In genomic region chr14:81613341-81614045, GRCh38 we compare ENCODE assay signal across 23 cellular contexts.
"Had no signal": no experiment of that assay in that cellular context is flagged by ENCODE, and none has a peak within 500 bp of the region (broad histone marks: within the 10 kb centered on the region; RNA-seq: fewer than 3 reads in every experiment).

No MANE protein-coding gene starts in this region.

- H3K27ac ChIP-seq: RWPE1 had no signal

- H3K4me3 Mint-ChIP-seq: T-cell; T-helper 1 cell treated with Interleukin-12 subunit alpha and Interleukin-12 subunit beta and Interleukin-4 antibody, amounts not matched to agents 30 μg/mL and 1 μg/mL, for 36 hours had no signal

- DNase-seq: IMR-90, Karpas-422, KG1, MV-4-11, NCI-H1048, NCI-H1105, NCI-H1417, NCI-H1436 treated with DMSO at 0.1 percent for 48 hours, NCI-H1694, NCI-H187 treated with DMSO at 0.1 percent for 48 hours, NCI-H2081, NCI-H2107, NCI-H2227 treated with DMSO at 0.1 percent for 48 hours, NCI-H524, NCI-H526 treated with DMSO at 0.1 percent for 48 hours, NCI-H748 treated with DMSO at 0.1 percent for 48 hours, SHP77, SK-N-SH, SW 1271, T-cell had no signal

- FAIRE-seq: HepG2 had no signal

- H3K9me3 ChIP-seq: SK-N-SH had no signal

- H3K9ac ChIP-seq: SK-N-SH had no signal

- H3K9me3 Mint-ChIP-seq: T-helper 1 cell treated with Interleukin-12 subunit alpha and Interleukin-12 subunit beta and Interleukin-4 antibody, amounts not matched to agents 30 μg/mL and 1 μg/mL, for 36 hours had no signal

- ATAC-seq: HepG2, T-cell had no signal

- H3K4me1 Mint-ChIP-seq: T-cell had no signal

- H3K36me3 Mint-ChIP-seq: T-cell had no signal

- H3K27ac Mint-ChIP-seq: T-cell; T-helper 1 cell treated with Interleukin-12 subunit alpha and Interleukin-12 subunit beta and Interleukin-4 antibody, amounts not matched to agents 30 μg/mL and 1 μg/mL, for 36 hours had no signal

- H3K4me2 ChIP-seq: SK-N-SH had no signal

- H3K27me3 Mint-ChIP-seq: T-cell had no signal

- H3K9me2 ChIP-seq: SK-N-SH had no signal
